In genomic region chr1:25259813-25260212, GRCh38 we compare ENCODE assay signal across 9 cellular contexts. TPM values are rescaled to one million over a fixed set of nuclear protein-coding genes. Genes with fewer than 3 reads are reported as not detected.
DNase-seq lines count a peak whose midpoint lies in the region; ATAC-seq and TF ChIP-seq lines count a peak whose summit lies in the region.
"Not testable (repeated sequence)": the region's sequence is repeated elsewhere in the genome, so short reads cannot be mapped to it uniquely, and the experiment has no call there.
"Had no signal": no experiment of that assay in that cellular context is flagged by ENCODE, and none has a peak within 500 bp of the region (broad histone marks: within the 10 kb centered on the region; RNA-seq: fewer than 3 reads in every experiment).

No MANE protein-coding gene starts in this region.

- not testable (repeated sequence) for H3K9me3 ChIP-seq in CD4-positive, CD25-positive, alpha-beta regulatory T cell (ENCODE audit: control insufficient read depth in 2 of 2, low read length in 2 of 2); H9 (ENCODE audit: control insufficient read depth, low read depth, low read length); liver (ENCODE audit: control insufficient read depth in 4 of 4, low read length in 3 of 4)

- no CpG with 5 or more reads among the region's 7 CpGs for WGBS in H9 (ENCODE audit: extremely low coverage, insufficient read length, low lambda C conversion rate)
- 68% methylated on average over 7 of the region's 7 CpGs for WGBS in liver

- H3K4me3 ChIP-seq in CD4-positive, CD25-positive, alpha-beta regulatory T cell (ENCODE audit: low read depth, low read length); NB4 (ENCODE audit: low read depth, low read length); astrocyte of the cerebellum (ENCODE audit: low read depth, low read length); epithelial cell of proximal tubule (ENCODE audit: low read depth, low read length); liver (ENCODE audit: low read depth in 1 of 3, low read length in 3 of 3): not testable (repeated sequence)

- ATAC-seq in CD4-positive, CD25-positive, alpha-beta regulatory T cell (ENCODE audit: low read depth in 2 of 2), result peak; percentile 44 to 57
- ATAC-seq in stimulated activated effector memory CD8-positive, alpha-beta T cell treated with anti-CD3 and anti-CD28 coated beads, Interleukin-12 subunit alpha, Interleukin-12 subunit beta, amount 100 ng/mL, for 72 hours, result peak; percentile 96

- H3K4me3 Mint-ChIP-seq in CD4-positive, CD25-positive, alpha-beta regulatory T cell; H9; stimulated activated effector memory CD8-positive, alpha-beta T cell treated with anti-CD3 and anti-CD28 coated beads, Interleukin-12 subunit alpha, Interleukin-12 subunit beta, amount 100 ng/mL, for 72 hours: not testable (repeated sequence)

- H3K4ac ChIP-seq in H9 (ENCODE audit: low read depth, low read length), result not testable (repeated sequence)

- not testable (repeated sequence) for H3K79me1 ChIP-seq in H9 (ENCODE audit: insufficient read depth, low read depth, low read length, poor library complexity, severe bottlenecking)

- not testable (repeated sequence) for H3K14ac ChIP-seq in H9 (ENCODE audit: insufficient read depth, low read length)

- H3K18ac ChIP-seq in H9 (ENCODE audit: insufficient read length, low read depth, low read length), result not testable (repeated sequence)

- H2BK20ac ChIP-seq in H9 (ENCODE audit: low read depth, low read length, poor library complexity, severe bottlenecking), result not testable (repeated sequence)

- H3K4me1 Mint-ChIP-seq in CD4-positive, CD25-positive, alpha-beta regulatory T cell, result peaks cover 10 to 51% (median 30%) of the 10 kb centered on the region in 4 donors
- H3K4me1 Mint-ChIP-seq in H9, result peaks cover 21 to 24% of the 10 kb centered on the region in 2 experiments
- H3K4me1 Mint-ChIP-seq in stimulated activated effector memory CD8-positive, alpha-beta T cell treated with anti-CD3 and anti-CD28 coated beads, Interleukin-12 subunit alpha, Interleukin-12 subunit beta, amount 100 ng/mL, for 72 hours, result peaks cover 18% of the 10 kb centered on the region

- not testable (repeated sequence) for H3T11ph ChIP-seq in H9 (ENCODE audit: low read length)

- H3K79me2 ChIP-seq in H9 (ENCODE audit: insufficient read depth, low read length), result not testable (repeated sequence)

- H3K27me3 ChIP-seq in CD4-positive, CD25-positive, alpha-beta regulatory T cell (ENCODE audit: control insufficient read depth, insufficient read depth, low read length); H9 (ENCODE audit: insufficient read depth, low read length); liver (ENCODE audit: control insufficient read depth in 4 of 4, insufficient read depth in 4 of 4, low read length in 3 of 4): not testable (repeated sequence)

- not testable (repeated sequence) for H2BK5ac ChIP-seq in H9 (ENCODE audit: insufficient read length, low read length)

- H2AFZ ChIP-seq in H9 (ENCODE audit: low read length), result not testable (repeated sequence)

- not testable (repeated sequence) for H2BK120ac ChIP-seq in H9 (ENCODE audit: low read depth, low read length, poor library complexity, severe bottlenecking)

- H3K36me3 ChIP-seq in CD4-positive, CD25-positive, alpha-beta regulatory T cell (ENCODE audit: control insufficient read depth, insufficient read depth, low read length); liver (ENCODE audit: control insufficient read depth in 4 of 4, insufficient read depth in 3 of 4, low read depth in 1 of 4, low read length in 3 of 4): not testable (repeated sequence)

- H3K9ac ChIP-seq in H9 (ENCODE audit: extremely low read depth, insufficient read length, low read length); liver (ENCODE audit: low read depth in 1 of 2, low read length in 2 of 2): not testable (repeated sequence)

- H3K9me3 Mint-ChIP-seq in CD4-positive, CD25-positive, alpha-beta regulatory T cell; H9; stimulated activated effector memory CD8-positive, alpha-beta T cell treated with anti-CD3 and anti-CD28 coated beads, Interleukin-12 subunit alpha, Interleukin-12 subunit beta, amount 100 ng/mL, for 72 hours: not testable (repeated sequence)

- not testable (repeated sequence) for H4K8ac ChIP-seq in H9 (replicated peaks; ENCODE audit: insufficient read length, low read depth, low read length)

- not testable (repeated sequence) for H4K20me1 ChIP-seq in H9 (ENCODE audit: control insufficient read depth, insufficient read depth, insufficient read length)

- not testable (repeated sequence) for H3K4me2 ChIP-seq in H9 (ENCODE audit: insufficient read depth, insufficient read length, low read length)

- in situ Hi-C loops in astrocyte of the cerebellum (cut with HindIII; ENCODE audit: low sequenced_read_pairs), result not testable (repeated sequence)

- not testable (repeated sequence) for H3K23ac ChIP-seq in H9 (ENCODE audit: insufficient read length, low read depth, low read length)

- H3K56ac ChIP-seq in H9 (ENCODE audit: insufficient read length, low read depth, low read length), result not testable (repeated sequence)

- not testable (repeated sequence) for H3K4me1 ChIP-seq in CD4-positive, CD25-positive, alpha-beta regulatory T cell (ENCODE audit: control insufficient read depth, insufficient read depth, low read length, poor library complexity, severe bottlenecking); H9 (ENCODE audit: insufficient read depth, low read length); liver (ENCODE audit: control insufficient read depth in 4 of 4, insufficient read depth in 4 of 4, low read length in 3 of 4)

- not testable (repeated sequence) for H4K5ac ChIP-seq in H9 (ENCODE audit: insufficient read length, low read depth, low read length)

- not testable (repeated sequence) for H3K27ac ChIP-seq in CD4-positive, CD25-positive, alpha-beta regulatory T cell (ENCODE audit: insufficient read depth, low read length, poor library complexity, severe bottlenecking); H9 (ENCODE audit: insufficient read length, low read depth, low read length); VCaP; liver (ENCODE audit: low read depth in 1 of 2, low read length in 2 of 2)

- DNase-seq in CD4-positive, CD25-positive, alpha-beta regulatory T cell; H9; astrocyte of the cerebellum (ENCODE audit: low read depth); epithelial cell of proximal tubule (ENCODE audit: low read depth); stimulated activated effector memory CD8-positive, alpha-beta T cell treated with anti-CD3 and anti-CD28 coated beads, Interleukin-12 subunit alpha, Interleukin-12 subunit beta, amount 100 ng/mL, for 72 hours (ENCODE audit: low spot score in 2 of 2): not testable (repeated sequence)
- peak; percentile 60 for DNase-seq in NB4 (ENCODE audit: low read depth)

- not testable (repeated sequence) for H3K27ac Mint-ChIP-seq in CD4-positive, CD25-positive, alpha-beta regulatory T cell; H9
- peak overlapping the region; percentile 67 for H3K27ac Mint-ChIP-seq in stimulated activated effector memory CD8-positive, alpha-beta T cell treated with anti-CD3 and anti-CD28 coated beads, Interleukin-12 subunit alpha, Interleukin-12 subunit beta, amount 100 ng/mL, for 72 hours

- H2BK15ac ChIP-seq in H9 (ENCODE audit: low read depth, low read length), result not testable (repeated sequence)

- not testable (repeated sequence) for H2BK12ac ChIP-seq in H9 (ENCODE audit: insufficient read length, low read depth, low read length)

- TF ChIP-seq RAD21 in liver (IDR thresholded peaks at IDR 0.05), result peak; percentile 9 to 20

- not testable (repeated sequence) for TF ChIP-seq POLR2A in NB4 (IDR thresholded peaks at IDR 0.05; ENCODE audit: extremely low read depth, insufficient read length)

- not testable (repeated sequence) for H2AK5ac ChIP-seq in H9 (ENCODE audit: insufficient read length, low read length)

- not testable (repeated sequence) for H3K23me2 ChIP-seq in H9 (ENCODE audit: insufficient read length, low read depth, low read length, poor library complexity, severe bottlenecking)

- H3K27me3 Mint-ChIP-seq in CD4-positive, CD25-positive, alpha-beta regulatory T cell; H9 (ENCODE audit: low read depth): not testable (repeated sequence)

- not testable (repeated sequence) for H4K91ac ChIP-seq in H9 (ENCODE audit: insufficient read length, low read depth, low read length)

- H3K36me3 Mint-ChIP-seq in CD4-positive, CD25-positive, alpha-beta regulatory T cell, result not testable (repeated sequence)
- H3K36me3 Mint-ChIP-seq in H9 (ENCODE audit: insufficient read depth in 1 of 3, low read depth in 3 of 3), result peaks cover 0 to 15% (median 13%) of the 10 kb centered on the region in 3 experiments; a peak in 4 of 7 replicates
- H3K36me3 Mint-ChIP-seq in stimulated activated effector memory CD8-positive, alpha-beta T cell treated with anti-CD3 and anti-CD28 coated beads, Interleukin-12 subunit alpha, Interleukin-12 subunit beta, amount 100 ng/mL, for 72 hours, result peaks cover 23% of the 10 kb centered on the region

- 0 out of 3 replicates have a peak, but pooled peaks have one; percentile 10 for TF ChIP-seq CTCF in H9 (conservative IDR thresholded peaks at IDR 0.05)
- not testable (repeated sequence) for TF ChIP-seq CTCF in NB4 (IDR thresholded peaks at IDR 0.05; ENCODE audit: low read depth, low read length); liver (IDR thresholded peaks at IDR 0.05; ENCODE audit: low read depth, low read length, missing input control)
- TF ChIP-seq CTCF in VCaP (conservative IDR thresholded peaks at IDR 0.05), result peak; percentile 51
- peak; percentile 37 for TF ChIP-seq CTCF in astrocyte of the cerebellum (IDR thresholded peaks at IDR 0.05; ENCODE audit: low read depth, low read length, missing control alignments)
- peak; percentile 11 for TF ChIP-seq CTCF in epithelial cell of proximal tubule (conservative IDR thresholded peaks at IDR 0.05; ENCODE audit: low read depth, low read length)

RNA-seq across cellular contexts. Expression of gene RHD, which starts 12.5 kb away (rescaled TPM):
- 0.20 TPM for total RNA-seq in CD4-positive, CD25-positive, alpha-beta regulatory T cell
- polyA plus RNA-seq in CD4-positive, CD25-positive, alpha-beta regulatory T cell, result under 1 TPM; 0.10 to 0.48 (median 0.36) TPM
- 1.3 and 1.6 TPM in 2 replicates for total RNA-seq in H9 (2021)
- not detected in 2 replicates for total RNA-seq in epithelial cell of proximal tubule
- 10 to 100 TPM in 1 of 2 donors, not detected in 1; 85.4 TPM for total RNA-seq in liver
- polyA plus RNA-seq in liver, result under 1 TPM in 1 of 2 donors, not detected in 1; 0.31 TPM
- total RNA-seq: esophagus squamous epithelium had no signal

RNA-seq across cellular contexts. Expression of gene RSRP1, which starts 12.6 kb away (rescaled TPM):
- 571 TPM for total RNA-seq in CD4-positive, CD25-positive, alpha-beta regulatory T cell
- 10 to 100 TPM; 50.9 to 72.3 (median 60.2) TPM for polyA plus RNA-seq in CD4-positive, CD25-positive, alpha-beta regulatory T cell
- total RNA-seq in H9 (2021) (51.9 and 55.1 TPM in 2 replicates), epithelial cell of proximal tubule (32.4 and 52.5 TPM in 2 replicates), liver (100 to 1,000 TPM; 101 TPM)
- polyA plus RNA-seq in liver, result 10 to 100 TPM; 19.9 to 46.7 TPM

RNA-seq across cellular contexts. Expression of gene SYF2, which starts 27.5 kb away (rescaled TPM):
- 65.6 TPM for total RNA-seq in CD4-positive, CD25-positive, alpha-beta regulatory T cell
- polyA plus RNA-seq in CD4-positive, CD25-positive, alpha-beta regulatory T cell, result 10 to 100 TPM; 76.3 to 97.1 (median 85.8) TPM
- total RNA-seq in H9 (2021) (34.4 and 36.5 TPM in 2 replicates), epithelial cell of proximal tubule (32.3 and 48.4 TPM in 2 replicates), liver (10 to 100 TPM; 12.0 to 13.0 TPM)
- 10 to 100 TPM; 17.5 to 24.0 TPM for polyA plus RNA-seq in liver
